Comparison of ENCODE assay signal across 30 cellular contexts in genomic region chrX:110287605-110288004, GRCh38. TPM values are rescaled to one million over a fixed set of nuclear protein-coding genes. Genes with fewer than 3 reads are reported as not detected.
A peak's percentile ranks its signal among the peaks of the same experiment; 100 is the strongest.
DNase-seq lines count a peak whose midpoint lies in the region; ATAC-seq, FAIRE-seq and TF ChIP-seq lines count a peak whose summit lies in the region.
"Had no signal": no experiment of that assay in that cellular context is flagged by ENCODE, and none has a peak within 500 bp of the region (broad histone marks: within the 10 kb centered on the region; RNA-seq: fewer than 3 reads in every experiment).

No MANE protein-coding gene starts in this region.

- no peaks in the 10 kb centered on the region for H3K9me1 ChIP-seq in K562 (ENCODE audit: control insufficient read depth, insufficient read depth, low read length)

- H3K9me3 ChIP-seq in GM23248 (ENCODE audit: low read depth) = no peaks in the 10 kb centered on the region
- no peaks in the 10 kb centered on the region for H3K9me3 ChIP-seq in K562 (replicated peaks; ENCODE audit: control insufficient read depth, insufficient read depth, low read depth, low read length)
- H3K9me3 ChIP-seq: BE2C, gastroesophageal sphincter, neutrophil, sigmoid colon, tibial nerve had no signal

- H3K9ac ChIP-seq in GM23248 = no peak overlapping the region
- no peak overlapping the region for H3K9ac ChIP-seq in K562 (ENCODE audit: insufficient read depth in 1 of 2, low read depth in 2 of 2, low read length in 2 of 2)

- H3K4me2 ChIP-seq in GM23248 (ENCODE audit: unreplicated experiment) = no peak overlapping the region
- H3K4me2 ChIP-seq in K562 (ENCODE audit: insufficient read depth, low read length) = no peak overlapping the region

- peak overlapping the region; percentile 8; the same call in 1 of the 2 replicates for H3K4me3 ChIP-seq in ACC112 (ENCODE audit: low read depth, low read length)
- H3K4me3 ChIP-seq in GM23248 = no peak overlapping the region
- no peak overlapping the region for H3K4me3 ChIP-seq in K562
- no peak overlapping the region for H3K4me3 ChIP-seq in fibroblast of villous mesenchyme (ENCODE audit: low read depth, low read length)
- H3K4me3 ChIP-seq: cardiac muscle cell, coronary artery, gastroesophageal sphincter, sigmoid colon, tibial nerve had no signal

- peak overlapping the region; percentile 89 for H3K27ac ChIP-seq in ACC112 (ENCODE audit: low read depth, low read length)
- H3K27ac ChIP-seq in GM23248 = peak overlapping the region; percentile 100
- H3K27ac ChIP-seq in K562 (ENCODE audit: extremely low read depth, low read depth, low read length) = no peak overlapping the region
- H3K27ac ChIP-seq: cardiac muscle cell, coronary artery, gastroesophageal sphincter, neutrophil, sigmoid colon, tibial nerve had no signal

- no TSS peak for BruUV-seq in K562 (replicated peaks; lab: Mats Ljungman, UMichigan)

- peaks cover 38% of the 10 kb centered on the region for H3F3A ChIP-seq in GM23248 (ENCODE audit: insufficient read depth)

- TF ChIP-seq RAD21 in K562 (CRISPR knock-in tag; conservative IDR thresholded peaks at IDR 0.05 in 1 of 2, IDR thresholded peaks at IDR 0.05 in 1 of 2) = no peak

- in situ Hi-C loops in GM23248 (cut with MboI) (no loop called here), K562 (cut with MboI) (no loop called here)

- TF ChIP-seq CTCF in K562 (IDR thresholded peaks at IDR 0.05 in 2 of 3, conservative IDR thresholded peaks at IDR 0.05 in 1 of 3; ENCODE audit: insufficient read depth in 2 of 3, low read depth in 1 of 3, low read length in 3 of 3) (no peak), fibroblast of villous mesenchyme (IDR thresholded peaks at IDR 0.05; ENCODE audit: insufficient read depth, low read depth, low read length) (no peak)

- CTCF ChIA-PET in K562 (lab: Yijun Ruan, JAX; ENCODE audit: low intra/inter-chr PET ratio) = no interaction called here

- peaks cover 54% of the 10 kb centered on the region for H3K4me1 ChIP-seq in ACC112 (ENCODE audit: control insufficient read depth, insufficient read depth, low read length, unreplicated experiment)
- H3K4me1 ChIP-seq in GM23248 (ENCODE audit: insufficient read depth) = peaks cover 62% of the 10 kb centered on the region
- H3K4me1 ChIP-seq in K562 (replicated peaks in 1 of 2; ENCODE audit: control insufficient read depth in 2 of 2, insufficient read depth in 2 of 2, low read length in 2 of 2) = no peaks in the 10 kb centered on the region; a peak in 2 of 5 replicates
- H3K4me1 ChIP-seq: BE2C, gastroesophageal sphincter, sigmoid colon, tibial nerve had no signal

- no peak for FAIRE-seq in K562 (lab: Jason Lieb, UNC)

- POLR2A ChIA-PET in K562 (lab: Yijun Ruan, JAX) = interaction anchor here (1.0 to 1.6 kb wide), 2 partner anchors 11 to 30 kb away, joined by 3 read pairs; no protein-coding TSS in a partner anchor

- ATAC-seq in K562 (no peak), GM21447 (IDR thresholded peaks at IDR 0.05; ENCODE audit: unreplicated experiment) (no peak), GM21367 (IDR thresholded peaks at IDR 0.05; ENCODE audit: unreplicated experiment) (no peak)
- ATAC-seq: gastroesophageal sphincter; stimulated activated effector memory CD8-positive, alpha-beta T cell treated with anti-CD3 and anti-CD28 coated beads, Interleukin-12 subunit alpha, Interleukin-12 subunit beta, amount 100 ng/mL, for 72 hours had no signal

- H3K9me2 ChIP-seq in GM23248 (ENCODE audit: insufficient read depth) = no peaks in the 10 kb centered on the region

- no peak for TF ChIP-seq EP300 in K562 (IDR thresholded peaks at IDR 0.05; ENCODE audit: low read length)

- H3K27me3 ChIP-seq in ACC112 (ENCODE audit: insufficient read depth, low read length) = no peaks in the 10 kb centered on the region
- no peaks in the 10 kb centered on the region for H3K27me3 ChIP-seq in GM23248 (replicated peaks; ENCODE audit: insufficient read depth)
- H3K27me3 ChIP-seq in K562 (ENCODE audit: control insufficient read depth in 2 of 2, insufficient read depth in 2 of 2, low read length in 2 of 2) = no peaks in the 10 kb centered on the region
- H3K27me3 ChIP-seq: BE2C, cardiac muscle cell, gastroesophageal sphincter, neutrophil, sigmoid colon, tibial nerve had no signal

- no peak for TF ChIP-seq POLR2A in K562 (conservative IDR thresholded peaks at IDR 0.05)

- H3K36me3 ChIP-seq in ACC112 (ENCODE audit: insufficient read depth, low read length) (no peaks in the 10 kb centered on the region), GM23248 (ENCODE audit: low read depth) (no peaks in the 10 kb centered on the region), K562 (ENCODE audit: control insufficient read depth, insufficient read depth, low read length) (0 out of 3 replicates have a peak, but pooled peaks cover 4% of the 10 kb centered on the region)
- H3K36me3 ChIP-seq: BE2C, cardiac muscle cell, gastroesophageal sphincter, neutrophil, sigmoid colon, tibial nerve had no signal

- H2AFZ ChIP-seq in ACC112 (ENCODE audit: low read length, unreplicated experiment) (no peak overlapping the region), GM23248 (no peak overlapping the region), K562 (ENCODE audit: low read depth, low read length) (no peak overlapping the region)

- H3K79me2 ChIP-seq in ACC112 (ENCODE audit: control insufficient read depth, insufficient read depth, low read length, unreplicated experiment) (peaks cover 32% of the 10 kb centered on the region), GM23248 (ENCODE audit: insufficient read depth) (peaks cover 90% of the 10 kb centered on the region), K562 (ENCODE audit: control insufficient read depth, insufficient read depth, low read length) (peaks cover 77% of the 10 kb centered on the region)

- peak; percentile 27 for DNase-seq in GM23248
- DNase-seq in K562 (ENCODE audit: extremely low read depth in 1 of 4, low spot score in 3 of 4) = no peak
- peak; percentile 77 for DNase-seq in fibroblast of villous mesenchyme (ENCODE audit: low read depth)
- no peak for DNase-seq in GOT3 (lab: John Stamatoyannopoulos, UW)
- DNase-seq in GF-D8 (lab: John Stamatoyannopoulos, UW) = no peak
- DNase-seq: activated CD4-positive, alpha-beta T cell treated with anti-CD3 and anti-CD28 coated beads, Interleukin-2, amount 10 ng/mL, durations not matched to agents 24 days and 14 days; activated CD8-positive, alpha-beta memory T cell treated with anti-CD3 and anti-CD28 coated beads for 24 hours; activated T-cell treated with anti-CD3 and anti-CD28 coated beads for 4 hours; anterior cingulate cortex; BE2C; CD8-positive, alpha-beta memory T cell; effector memory CD4-positive, alpha-beta T cell; erythroblast; Karpas-422; kidney glomerular epithelial cell; midbrain; naive B cell; NCI-H146; NCI-H446; sigmoid colon; T-helper 9 cell had no signal

- H4K20me1 ChIP-seq in GM23248 (ENCODE audit: insufficient read depth) = no peaks in the 10 kb centered on the region
- H4K20me1 ChIP-seq in K562 (replicated peaks; ENCODE audit: control insufficient read depth, insufficient read depth, low read length) = no peaks in the 10 kb centered on the region

- intact Hi-C loops in K562 (cut with micrococcal nuclease) = no loop called here

- WGBS in GM23248 (ENCODE audit: low coverage in 1 of 2, low lambda C conversion rate in 2 of 2, missing lambda C conversion rate in 2 of 2), 2 experiments = 56 to 63% methylated on average over 2 of the region's 2 CpGs
- 100% methylated on average over 1 of the region's 2 CpGs for WGBS in K562 (ENCODE audit: insufficient coverage, low coverage, missing lambda C conversion rate)

TF ChIP-seq in K562, 482 proteins besides CTCF, POLR2A, EP300 and RAD21:
- TF ChIP-seq C11orf30 (IDR thresholded peaks at IDR 0.05; ENCODE audit: low read depth) (no peak), CEBPG (CRISPR knock-in tag; IDR thresholded peaks at IDR 0.05) (no peak), CEBPG (tag; conservative IDR thresholded peaks at IDR 0.05 in 1 of 2, IDR thresholded peaks at IDR 0.05 in 1 of 2) (peak in 1 of 2 experiments; percentile 23; a peak in 1 of 4 replicates), CEBPB (tag; IDR thresholded peaks at IDR 0.05) (peak; percentile 73)

RNA-seq across cellular contexts. Expression of gene AMMECR1, which starts 30.3 kb away (rescaled TPM):
- total RNA-seq in GM23248 (2014; rRNA removed; shearing (Covaris generic)) = 17.1 and 17.2 TPM in 2 replicates
- 15.3 and 18.3 TPM in 2 replicates for polyA plus RNA-seq in GM23248 (2016; fragmentation: Nextera tagmentation; extraction: Ambion mirVana)
- 9.3 and 29.0 TPM in 2 replicates for total RNA-seq in K562 (2011; cell fraction: chromatin; rRNA removed; ENCODE audit: low replicate concordance)
- total RNA-seq in K562 (2011; cell fraction: nucleolus; rRNA removed) = 9.2 and 10.7 TPM in 2 replicates
- total RNA-seq in K562 (2011; cell fraction: nucleoplasm; rRNA removed) = 24.3 and 40.2 TPM in 2 replicates
- 20.6 and 24.1 TPM in 2 replicates for total RNA-seq in K562 (2014; rRNA removed)
- 34.8 and 40.7 TPM in 2 replicates for total RNA-seq in K562 (2014; rRNA removed; fragmentation: Illumina TruSeq; extraction: Trizol)
- 23.3 and 23.6 TPM in 2 replicates for total RNA-seq in K562 (2015; rRNA removed; fragmentation: Illumina TruSeq; extraction: Trizol)
- 30.5 and 33.9 TPM in 2 replicates for total RNA-seq in K562 (2021)
- 29.3 and 36.7 TPM in 2 replicates for polyA plus RNA-seq in K562 (2011; rRNA removed)
- 15.2 and 15.6 TPM in 2 replicates for polyA plus RNA-seq in K562 (2011; cell fraction: cytosol; rRNA removed)
- 20.0 and 20.8 TPM in 2 replicates for polyA plus RNA-seq in K562 (2011; cell fraction: nucleus; rRNA removed)
- polyA plus RNA-seq in K562 (2012) = 12.4 and 19.0 TPM in 2 replicates
- polyA plus RNA-seq in K562 (2014; fragmentation: Illumina TruSeq; extraction: Trizol) = 27.6 and 35.8 TPM in 2 replicates
- polyA plus RNA-seq in K562 (2014; fragmentation: Nextera tagmentation; extraction: Ambion mirVana) = 10 to 100 TPM; 13.9 to 16.1 TPM
- polyA plus RNA-seq in K562 (2014; rRNA removed) = 17.9 and 18.6 TPM in 2 replicates
- polyA minus RNA-seq in K562 (2011; rRNA and poly(A)+ RNA removed) = 40.6 TPM in 2 replicates
- polyA minus RNA-seq in K562 (2011; cell fraction: cytosol; rRNA and poly(A)+ RNA removed) = 11.6 and 20.1 TPM in 2 replicates
- polyA minus RNA-seq in K562 (2011; cell fraction: nucleus; rRNA and poly(A)+ RNA removed) = 34.7 and 36.0 TPM in 2 replicates
- total RNA-seq in fibroblast of villous mesenchyme = 21.6 and 24.8 TPM in 2 replicates

Comparison
In these comparisons a context has a peak if more than half of its experiments do, and no peak if none do; other contexts are left out.
1. DNase-seq: peak in GM23248 (single experiment) and fibroblast of villous mesenchyme (single experiment); none in K562 (0 of 4), GOT3 (single experiment) and GF-D8 (single experiment).